ENCODE assay signal across 8 cellular contexts in genomic region chr10:3784510-3785250, GRCh38. TPM values are rescaled to one million over a fixed set of nuclear protein-coding genes. Genes with fewer than 3 reads are reported as not detected.
DNase-seq lines count a peak whose midpoint lies in the region; ATAC-seq lines count a peak whose summit lies in the region.

Gene KLF6 (minus strand): TSS chr10:3785209. CDS start chr10:3785014, 195 bp downstream.

- H3K4me1 Mint-ChIP-seq in activated naive CD4-positive, alpha-beta T cell treated with anti-CD3 and anti-CD28 coated beads, Interleukin-2, amount 10 ng/mL, durations not matched to agents 7 days and 5 days: peaks cover 43% of the 10 kb centered on the region
- peaks cover 37 to 46% (median 38%) of the 10 kb centered on the region in 3 donors for H3K4me1 Mint-ChIP-seq in T-cell

- H3K9me3 ChIP-seq in mesodermal cell (ENCODE audit: control insufficient read depth, low read length): no peaks in the 10 kb centered on the region
- no peaks in the 10 kb centered on the region for H3K9me3 ChIP-seq in thymus (ENCODE audit: control insufficient read depth)

- in situ Hi-C loops in endometrial microvascular endothelial cells (cut with HindIII; ENCODE audit: inconsistent ontology term, low pct_unique_long_range_greater_than_20kb, low sequenced_read_pairs): no loop called here

- H3K9me3 Mint-ChIP-seq in activated naive CD4-positive, alpha-beta T cell treated with anti-CD3 and anti-CD28 coated beads, Interleukin-2, amount 10 ng/mL, durations not matched to agents 7 days and 5 days: peaks cover 2% of the 10 kb centered on the region
- peaks cover 2 to 5% (median 2%) of the 10 kb centered on the region in 3 donors for H3K9me3 Mint-ChIP-seq in T-cell

- peak within 1 kb of the TSS; percentile 96 for H3K27ac Mint-ChIP-seq in activated naive CD4-positive, alpha-beta T cell treated with anti-CD3 and anti-CD28 coated beads, Interleukin-2, amount 10 ng/mL, durations not matched to agents 7 days and 5 days
- peak within 1 kb of the TSS; percentile 96 to 98 for H3K27ac Mint-ChIP-seq in T-cell

- H3K4me1 ChIP-seq in mesodermal cell (ENCODE audit: control insufficient read depth, insufficient read depth, low read length, poor library complexity, severe bottlenecking): no peaks in the 10 kb centered on the region
- H3K4me1 ChIP-seq in thymus (ENCODE audit: control insufficient read depth, insufficient read depth, low read length): peaks cover 27% of the 10 kb centered on the region

- peaks cover 47% of the 10 kb centered on the region for H3K36me3 ChIP-seq in mesodermal cell (ENCODE audit: control insufficient read depth, insufficient read depth, low read length)
- peaks cover 32% of the 10 kb centered on the region for H3K36me3 ChIP-seq in thymus (ENCODE audit: control insufficient read depth, insufficient read depth)

- H3K4me3 ChIP-seq in mesodermal cell (ENCODE audit: extremely low read depth, insufficient read depth, low read length, poor library complexity, severe bottlenecking) (peak within 1 kb of the TSS; percentile 96), thymus (ENCODE audit: low read length) (peak within 1 kb of the TSS; percentile 100)

- no peaks in the 10 kb centered on the region for H3K27me3 ChIP-seq in thymus (ENCODE audit: control insufficient read depth, insufficient read depth)

- peaks cover 49% of the 10 kb centered on the region for H3K36me3 Mint-ChIP-seq in activated naive CD4-positive, alpha-beta T cell treated with anti-CD3 and anti-CD28 coated beads, Interleukin-2, amount 10 ng/mL, durations not matched to agents 7 days and 5 days
- H3K36me3 Mint-ChIP-seq in T-cell: peaks cover 50% of the 10 kb centered on the region

- no peak for DNase-seq in activated naive CD4-positive, alpha-beta T cell treated with anti-CD3 and anti-CD28 coated beads, Interleukin-2, amount 10 ng/mL, durations not matched to agents 7 days and 5 days
- no peak for DNase-seq in activated naive CD4-positive, alpha-beta T cell treated with Interleukin-2 at 50 U/mL for 16 hours
- DNase-seq in T-cell: peak in 6 of 34 experiments; percentile 25 to 42 (median 38)
- DNase-seq in SKM-1 (lab: John Stamatoyannopoulos, UW; ENCODE audit: unreplicated experiment): no peak

- H3K27me3 Mint-ChIP-seq in activated naive CD4-positive, alpha-beta T cell treated with anti-CD3 and anti-CD28 coated beads, Interleukin-2, amount 10 ng/mL, durations not matched to agents 7 days and 5 days: peaks cover 6% of the 10 kb centered on the region
- H3K27me3 Mint-ChIP-seq in T-cell: no peaks in the 10 kb centered on the region

- POLR2A ChIA-PET in T-cell (lab: Charles Lee): interaction anchor here (0.6 to 5.5 kb wide), 57 partner anchors 8 to 612 kb away, joined by 3 to 240 read pairs (median 5); partner anchors contain the start of gene PITRM1 (in 1 of the 2)

- 0% methylated on average over 43 to 54 of the region's 69 CpGs for WGBS in mesodermal cell (ENCODE audit: insufficient coverage in 2 of 2), 2 experiments
- under 1% methylated on average over 69 of the region's 69 CpGs for WGBS in thymus

- CTCF ChIA-PET in activated naive CD4-positive, alpha-beta T cell treated with anti-CD3 and anti-CD28 coated beads, Interleukin-2, amount 10 ng/mL, durations not matched to agents 7 days and 5 days (lab: Charles Lee): interaction anchor here (0.8 to 1.0 kb wide), 2 partner anchors 15 to 27 kb away, joined by 3 read pairs; no protein-coding TSS in a partner anchor
- CTCF ChIA-PET in T-cell (lab: Charles Lee): interaction anchor here (0.5 to 1.3 kb wide), 8 partner anchors 14 to 1042 kb away, joined by 3 to 5 read pairs (median 4); partner anchors contain the start of gene AKR1E2 (in 1 of the 2)

- H3K27ac ChIP-seq in mesodermal cell (ENCODE audit: low read depth, low read length, severe bottlenecking) (peak within 1 kb of the TSS; percentile 100), thymus (ENCODE audit: low read depth) (peak within 1 kb of the TSS; percentile 99)

- H3K4me3 Mint-ChIP-seq in activated naive CD4-positive, alpha-beta T cell treated with anti-CD3 and anti-CD28 coated beads, Interleukin-2, amount 10 ng/mL, durations not matched to agents 7 days and 5 days: peak within 1 kb of the TSS; percentile 94
- peak within 1 kb of the TSS; percentile 95 to 100 (median 98) for H3K4me3 Mint-ChIP-seq in T-cell

- ATAC-seq in HG03045 (IDR thresholded peaks at IDR 0.05; ENCODE audit: unreplicated experiment) (peak; percentile 49), T-cell (replicated peaks in 1 of 4) (peak; percentile 1 to 4 (median 2))

RNA-seq across cellular contexts. Expression of gene KLF6, which starts in this region (rescaled TPM):
- total RNA-seq in T-cell (1,000 to 10,000 TPM in 1 of 5 donors, 100 to 1,000 TPM in 4; 285 to 1,180 (median 400) TPM), endometrial microvascular endothelial cells (ENCODE audit: inconsistent ontology term) (56.8 TPM)
- 70.0 TPM for polyA plus RNA-seq in mesodermal cell (2013, experiment 1 of 2)
- 71.2 TPM for polyA plus RNA-seq in mesodermal cell (2013, experiment 2 of 2)
- 65.8 TPM for polyA plus RNA-seq in thymus
